In the genomic region with DNA sequence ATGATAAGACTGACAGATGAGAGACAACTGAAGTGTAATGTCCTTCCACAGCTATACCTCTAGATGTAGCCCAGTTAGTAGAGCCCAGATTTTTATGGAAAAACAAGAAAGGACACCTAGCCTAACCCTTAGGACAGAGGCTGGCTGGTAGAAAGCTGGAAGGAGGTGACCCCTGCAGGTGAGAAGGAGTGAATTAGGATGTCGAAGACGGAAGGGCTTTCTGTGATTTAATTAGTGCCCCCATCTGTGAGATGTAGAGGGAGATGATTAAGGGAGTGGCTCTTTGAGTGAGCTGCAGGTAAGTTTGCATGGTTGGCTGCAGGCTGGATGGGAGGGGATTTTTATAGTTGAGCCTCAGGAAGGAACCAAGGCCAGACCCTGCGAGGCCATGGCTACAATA, we compare ENCODE assay signal across 21 cellular contexts.
DNase-seq lines count a peak whose midpoint lies in the region; ATAC-seq, FAIRE-seq and TF ChIP-seq lines count a peak whose summit lies in the region.
"Had no signal": no experiment of that assay in that cellular context is flagged by ENCODE, and none has a peak within 500 bp of the region (broad histone marks: within the 10 kb centered on the region; RNA-seq: fewer than 3 reads in every experiment).

No MANE protein-coding gene starts in this region.

- H3K9me3 ChIP-seq in HepG2 (ENCODE audit: low read length) (no peaks in the 10 kb centered on the region), right lobe of liver (no peaks in the 10 kb centered on the region), subcutaneous abdominal adipose tissue (ENCODE audit: control insufficient read depth in 5 of 5, low read length in 5 of 5) (no peaks in the 10 kb centered on the region)
- H3K9me3 ChIP-seq: A549; BLaER1 treated with 17β-estradiol and CSF1 and Interleukin-3, amounts not matched to agents 10 nM and 100 nM had no signal

- H3K4me3 ChIP-seq in HepG2 (replicated peaks in 1 of 3; ENCODE audit: insufficient read depth in 1 of 3, low read depth in 2 of 3, low read length in 3 of 3) (no peak overlapping the region), right lobe of liver (no peak overlapping the region), subcutaneous abdominal adipose tissue (ENCODE audit: low read depth in 1 of 5, low read length in 5 of 5) (no peak overlapping the region)
- H3K4me3 ChIP-seq: A549; BLaER1 treated with 17β-estradiol and CSF1 and Interleukin-3, amounts not matched to agents 10 nM and 100 nM; GM12878 had no signal

- H3K36me3 ChIP-seq in HepG2 (replicated peaks in 1 of 2; ENCODE audit: control insufficient read depth in 1 of 2, insufficient read depth in 2 of 2, low read length in 2 of 2) (peaks cover 46 to 88% of the 10 kb centered on the region in 2 experiments), right lobe of liver (peaks cover 0 to 73% (median 41%) of the 10 kb centered on the region in 4 donors), subcutaneous abdominal adipose tissue (ENCODE audit: control insufficient read depth in 5 of 5, insufficient read depth in 5 of 5, low read length in 5 of 5) (peaks cover 36 to 58% (median 50%) of the 10 kb centered on the region in 5 donors)

- H3K27ac ChIP-seq in HepG2 (ENCODE audit: extremely low read length, insufficient read depth, low read length) (no peak overlapping the region), right lobe of liver (no peak overlapping the region), subcutaneous abdominal adipose tissue (ENCODE audit: low read depth, low read length) (peak overlapping the region; percentile 37)
- H3K27ac ChIP-seq: A549; BLaER1 treated with 17β-estradiol and CSF1 and Interleukin-3, amounts not matched to agents 10 nM and 100 nM had no signal

- TF ChIP-seq POLR2A in HepG2 (IDR thresholded peaks at IDR 0.05; ENCODE audit: insufficient read depth in 1 of 2, low read depth in 2 of 2, low read length in 2 of 2) (no peak), right lobe of liver (IDR thresholded peaks at IDR 0.05) (no peak)

- no peak overlapping the region for H3K4me3 Mint-ChIP-seq in central memory CD8-positive, alpha-beta T cell
- H3K4me3 Mint-ChIP-seq: CD8-positive, alpha-beta memory T cell had no signal

- H3K79me2 ChIP-seq in HepG2 (ENCODE audit: insufficient read depth, low read length) = no peaks in the 10 kb centered on the region

- H3K36me3 Mint-ChIP-seq in central memory CD8-positive, alpha-beta T cell (ENCODE audit: insufficient read depth) = peaks cover 32% of the 10 kb centered on the region

- TF ChIP-seq CTCF in HepG2 (CRISPR knock-in tag; IDR thresholded peaks at IDR 0.05) = peak; percentile 49
- TF ChIP-seq CTCF in right lobe of liver (IDR thresholded peaks at IDR 0.05) = peak in 1 of 4 donors; percentile 5

- intact Hi-C loops in HepG2 (cut with micrococcal nuclease; ENCODE audit: unreplicated experiment) (no loop called here), right lobe of liver (cut with DNase I) (no loop called here)

- no peak for TF ChIP-seq EP300 in HepG2 (IDR thresholded peaks at IDR 0.05; ENCODE audit: low read depth in 2 of 2, low read length in 2 of 2)
- no peak for TF ChIP-seq EP300 in HepG2 (CRISPR knock-in tag; IDR thresholded peaks at IDR 0.05; ENCODE audit: borderline replicate concordance)

- no peak overlapping the region for H3K4me2 ChIP-seq in HepG2 (ENCODE audit: low read depth, low read length)
- H3K4me2 ChIP-seq: A549; BLaER1 treated with 17β-estradiol and CSF1 and Interleukin-3, amounts not matched to agents 10 nM and 100 nM had no signal

- no peak overlapping the region for H3K9ac ChIP-seq in HepG2 (ENCODE audit: insufficient read depth, low read depth, low read length)
- H3K9ac ChIP-seq in subcutaneous abdominal adipose tissue (ENCODE audit: low read length in 5 of 5) = no peak overlapping the region
- H3K9ac ChIP-seq: BLaER1 treated with 17β-estradiol and CSF1 and Interleukin-3, amounts not matched to agents 10 nM and 100 nM had no signal

- in situ Hi-C loops in HepG2 (cut with HindIII; ENCODE audit: extremely low pct_ligation_motif_present, low pct_unique_long_range_greater_than_20kb) = no loop called here

- DNase-seq in HepG2 (ENCODE audit: low spot score) = no peak
- no peak for DNase-seq in right lobe of liver
- DNase-seq in central memory CD8-positive, alpha-beta T cell (ENCODE audit: low spot score in 2 of 2) = no peak
- peak; percentile 46 for DNase-seq in iPS-NIHi11 (ENCODE audit: low spot score)
- no peak for DNase-seq in GDM1 (lab: John Stamatoyannopoulos, UW)
- DNase-seq: CD8-positive, alpha-beta memory T cell; DMS79 treated with DMSO at 0.1 percent for 48 hours; MV-4-11; NCI-H1930; NCI-H446; NCI-H748 treated with DMSO at 0.1 percent for 48 hours; PC-3 had no signal

- H3K27me3 Mint-ChIP-seq in central memory CD8-positive, alpha-beta T cell = no peaks in the 10 kb centered on the region
- H3K27me3 Mint-ChIP-seq: CD8-positive, alpha-beta memory T cell; IgD-negative memory B cell had no signal

- no peaks in the 10 kb centered on the region for H3K4me1 ChIP-seq in HepG2 (ENCODE audit: insufficient read depth, low read length)
- no peaks in the 10 kb centered on the region for H3K4me1 ChIP-seq in right lobe of liver
- peaks cover 0 to 19% (median 9%) of the 10 kb centered on the region in 5 donors for H3K4me1 ChIP-seq in subcutaneous abdominal adipose tissue (ENCODE audit: control insufficient read depth in 5 of 5, insufficient read depth in 5 of 5, low read length in 5 of 5)
- H3K4me1 ChIP-seq: A549 had no signal

- no peaks in the 10 kb centered on the region for H3K27me3 ChIP-seq in HepG2 (ENCODE audit: control insufficient read depth in 1 of 2, insufficient read depth in 2 of 2, low read length in 2 of 2)
- H3K27me3 ChIP-seq in right lobe of liver = no peaks in the 10 kb centered on the region
- no peaks in the 10 kb centered on the region for H3K27me3 ChIP-seq in subcutaneous abdominal adipose tissue (ENCODE audit: control insufficient read depth in 5 of 5, insufficient read depth in 4 of 5, low read length in 5 of 5)
- H3K27me3 ChIP-seq: BLaER1 treated with 17β-estradiol and CSF1 and Interleukin-3, amounts not matched to agents 10 nM and 100 nM had no signal

- H2AFZ ChIP-seq in HepG2 (ENCODE audit: low read length) = no peak overlapping the region

- 97% methylated on average over 3 of the region's 3 CpGs for WGBS in HepG2 (ENCODE audit: low lambda C conversion rate)
- WGBS in right lobe of liver (ENCODE audit: insufficient coverage, low coverage, low lambda C conversion rate, missing lambda C conversion rate) = 100% methylated on average over 3 of the region's 3 CpGs

- POLR2A ChIA-PET in HepG2 (lab: Yijun Ruan, JAX) = no interaction called here

- BruUV-seq in HepG2 (replicated peaks; lab: Mats Ljungman, UMichigan) = no TSS peak

- H3K9me3 Mint-ChIP-seq in central memory CD8-positive, alpha-beta T cell = no peaks in the 10 kb centered on the region
- H3K9me3 Mint-ChIP-seq: CD8-positive, alpha-beta memory T cell; IgD-negative memory B cell had no signal

- CTCF ChIA-PET in HepG2 (lab: Yijun Ruan, JAX; ENCODE audit: low intra/inter-chr PET ratio, low total read pairs) = no interaction called here

- TF ChIP-seq RAD21 in HepG2 (CRISPR knock-in tag; IDR thresholded peaks at IDR 0.05) = no peak

- H3K4me1 Mint-ChIP-seq in central memory CD8-positive, alpha-beta T cell = no peaks in the 10 kb centered on the region
- H3K4me1 Mint-ChIP-seq: CD8-positive, alpha-beta memory T cell; IgD-negative memory B cell had no signal

- no peak for FAIRE-seq in HepG2 (lab: Jason Lieb, UNC)
- FAIRE-seq: A549, G401.6, GM12878, GM18507 had no signal

- peak; percentile 38; the same call in 1 of the 3 replicates for ATAC-seq in HepG2
- ATAC-seq in right lobe of liver = no peak
- ATAC-seq in central memory CD8-positive, alpha-beta T cell (replicated peaks; ENCODE audit: extremely low read depth, poor library complexity, severe bottlenecking) = no peak
- no peak for ATAC-seq in GM18520 (IDR thresholded peaks at IDR 0.05; ENCODE audit: unreplicated experiment)
- ATAC-seq in HG03378 (IDR thresholded peaks at IDR 0.05; ENCODE audit: unreplicated experiment) = no peak
- ATAC-seq: GM12878, PC-3 had no signal

- H4K20me1 ChIP-seq in HepG2 (ENCODE audit: insufficient read depth, low read length) = no peaks in the 10 kb centered on the region
- H4K20me1 ChIP-seq: BLaER1 treated with 17β-estradiol and CSF1 and Interleukin-3, amounts not matched to agents 10 nM and 100 nM had no signal

- peak overlapping the region; percentile 8 for H3K27ac Mint-ChIP-seq in central memory CD8-positive, alpha-beta T cell (ENCODE audit: low read depth)

TF ChIP-seq in HepG2, 621 proteins besides CTCF, POLR2A, EP300 and RAD21:
- TF ChIP-seq ZNF614 (CRISPR knock-in tag; IDR thresholded peaks at IDR 0.05; ENCODE audit: borderline replicate concordance) (no peak), ONECUT2 (CRISPR knock-in tag; IDR thresholded peaks at IDR 0.05) (no peak), NFKB2 (CRISPR knock-in tag; IDR thresholded peaks at IDR 0.05; ENCODE audit: borderline replicate concordance) (no peak), STAG1 (CRISPR knock-in tag; IDR thresholded peaks at IDR 0.05) (peak; percentile 63)
TF ChIP-seq in HepG2: peak in this region for 1.
